ENCODE assay signal across 16 cellular contexts in genomic region chr1:247386695-247387094, GRCh38. TPM values are rescaled to one million over a fixed set of nuclear protein-coding genes. Genes with fewer than 3 reads are reported as not detected.
DNase-seq lines count a peak whose midpoint lies in the region; ATAC-seq, FAIRE-seq and TF ChIP-seq lines count a peak whose summit lies in the region.
"Had no signal": no experiment of that assay in that cellular context is flagged by ENCODE, and none has a peak within 500 bp of the region (broad histone marks: within the 10 kb centered on the region; RNA-seq: fewer than 3 reads in every experiment).

No MANE protein-coding gene starts in this region.

- TF ChIP-seq CTCF in brain microvascular endothelial cell (IDR thresholded peaks at IDR 0.05; ENCODE audit: low read depth, low read length, missing control alignments): no peak
- TF ChIP-seq CTCF in HepG2 (CRISPR knock-in tag; IDR thresholded peaks at IDR 0.05): no peak
- TF ChIP-seq CTCF in neural progenitor cell (IDR thresholded peaks at IDR 0.05): no peak

- no peak for FAIRE-seq in HepG2 (lab: Jason Lieb, UNC)
- FAIRE-seq: colon, pancreas had no signal

- peaks cover 0 to 22% (median 14%) of the 10 kb centered on the region in 11 experiments; a peak in 17 of 22 replicates for H3K9me3 ChIP-seq in BLaER1 treated with 17β-estradiol and CSF1 and Interleukin-3, amounts not matched to agents 10 nM and 100 nM (replicated peaks in 1 of 11)
- no peaks in the 10 kb centered on the region for H3K9me3 ChIP-seq in HepG2 (ENCODE audit: low read length)
- H3K9me3 ChIP-seq in neural progenitor cell (ENCODE audit: low read depth): no peaks in the 10 kb centered on the region
- H3K9me3 ChIP-seq: pancreas, vagina had no signal

- peaks cover 4% of the 10 kb centered on the region for H3K27me3 Mint-ChIP-seq in neural progenitor cell (ENCODE audit: insufficient read depth, low read depth)
- H3K27me3 Mint-ChIP-seq: CD4-positive, alpha-beta T cell had no signal

- peaks cover 0 to 9% (median 0%) of the 10 kb centered on the region in 11 experiments; a peak in 1 of 22 replicates for H3K36me3 ChIP-seq in BLaER1 treated with 17β-estradiol and CSF1 and Interleukin-3, amounts not matched to agents 10 nM and 100 nM
- no peaks in the 10 kb centered on the region for H3K36me3 ChIP-seq in brain microvascular endothelial cell (replicated peaks)
- H3K36me3 ChIP-seq in HepG2 (replicated peaks in 1 of 2; ENCODE audit: control insufficient read depth in 1 of 2, insufficient read depth in 2 of 2, low read length in 2 of 2): no peaks in the 10 kb centered on the region
- H3K36me3 ChIP-seq in neural progenitor cell: no peaks in the 10 kb centered on the region
- H3K36me3 ChIP-seq: pancreas, vagina had no signal

- peak overlapping the region; percentile 46 to 98 (median 96); a peak in 21 of 22 replicates for H3K27ac ChIP-seq in BLaER1 treated with 17β-estradiol and CSF1 and Interleukin-3, amounts not matched to agents 10 nM and 100 nM
- H3K27ac ChIP-seq in brain microvascular endothelial cell: no peak overlapping the region
- no peak overlapping the region for H3K27ac ChIP-seq in HepG2 (ENCODE audit: extremely low read length, insufficient read depth, low read length)
- no peak overlapping the region for H3K27ac ChIP-seq in neural progenitor cell
- H3K27ac ChIP-seq: pancreas, vagina had no signal

- H3F3A ChIP-seq in neural progenitor cell (ENCODE audit: low read depth): peaks cover 9% of the 10 kb centered on the region

- H3K9me3 Mint-ChIP-seq in neural progenitor cell: peaks cover 2% of the 10 kb centered on the region
- H3K9me3 Mint-ChIP-seq: activated CD4-positive, alpha-beta T cell treated with anti-CD3 and anti-CD28 coated beads, Interleukin-2, amount 10 ng/mL, durations not matched to agents 24 days and 14 days; CD4-positive, alpha-beta T cell had no signal

- no peaks in the 10 kb centered on the region for H4K20me1 ChIP-seq in BLaER1 treated with 17β-estradiol and CSF1 and Interleukin-3, amounts not matched to agents 10 nM and 100 nM
- H4K20me1 ChIP-seq in HepG2 (ENCODE audit: insufficient read depth, low read length) (no peaks in the 10 kb centered on the region), neural progenitor cell (ENCODE audit: low read depth) (no peaks in the 10 kb centered on the region)

- 72% methylated on average over 3 of the region's 3 CpGs for WGBS in HepG2 (ENCODE audit: low lambda C conversion rate)

- H2AFZ ChIP-seq in HepG2 (ENCODE audit: low read length) (no peak overlapping the region), neural progenitor cell (replicated peaks) (no peak overlapping the region)

- CTCF ChIA-PET in HepG2 (lab: Yijun Ruan, JAX; ENCODE audit: low intra/inter-chr PET ratio, low total read pairs): no interaction called here

- DNase-seq in NOMO-1 treated with DMSO at 0.1 percent for 48 hours (lab: John Stamatoyannopoulos, UW; ENCODE audit: unreplicated experiment): peak; percentile 43
- DNase-seq in brain microvascular endothelial cell: peak; percentile 51
- DNase-seq in HepG2 (ENCODE audit: low spot score): no peak
- no peak for DNase-seq in SW480 (ENCODE audit: low spot score)
- no peak for DNase-seq in cardiac septum (ENCODE audit: low spot score)
- no peak for DNase-seq in neural progenitor cell (ENCODE audit: low spot score)
- DNase-seq in activated CD4-positive, alpha-beta T cell treated with anti-CD3 and anti-CD28 coated beads for 4 hours: no peak
- DNase-seq: activated CD4-positive, alpha-beta T cell treated with anti-CD3 and anti-CD28 coated beads, Interleukin-2, amount 10 ng/mL, durations not matched to agents 24 days and 14 days; activated gamma-delta T cell treated with Interleukin-2 at 50 U/mL for 16 hours; CD4-positive, alpha-beta T cell; NCI-H1105; NCI-H526; pancreas had no signal

- H3K36me3 Mint-ChIP-seq in neural progenitor cell: no peaks in the 10 kb centered on the region

- H3K4me2 ChIP-seq in BLaER1 treated with 17β-estradiol and CSF1 and Interleukin-3, amounts not matched to agents 10 nM and 100 nM: peak overlapping the region in 7 of 11 experiments; percentile 75 to 95 (median 92); a peak in 13 of 22 replicates
- H3K4me2 ChIP-seq in HepG2 (ENCODE audit: low read depth, low read length): no peak overlapping the region
- no peak overlapping the region for H3K4me2 ChIP-seq in neural progenitor cell

- POLR2A ChIA-PET in HepG2 (lab: Yijun Ruan, JAX): no interaction called here

- no TSS peak for BruUV-seq in HepG2 (replicated peaks; lab: Mats Ljungman, UMichigan)

- no peak overlapping the region; a peak in 1 of 20 replicates for H3K4me3 ChIP-seq in BLaER1 treated with 17β-estradiol and CSF1 and Interleukin-3, amounts not matched to agents 10 nM and 100 nM
- H3K4me3 ChIP-seq in brain microvascular endothelial cell (ENCODE audit: low read depth, low read length) (no peak overlapping the region), HepG2 (replicated peaks in 1 of 3; ENCODE audit: insufficient read depth in 1 of 3, low read depth in 2 of 3, low read length in 3 of 3) (no peak overlapping the region), neural progenitor cell (no peak overlapping the region)
- H3K4me3 ChIP-seq: pancreas, vagina had no signal

- TF ChIP-seq EP300 in HepG2 (IDR thresholded peaks at IDR 0.05; ENCODE audit: low read depth in 2 of 2, low read length in 2 of 2): no peak
- TF ChIP-seq EP300 in HepG2 (CRISPR knock-in tag; IDR thresholded peaks at IDR 0.05; ENCODE audit: borderline replicate concordance): no peak

- peaks cover 26 to 95% (median 59%) of the 10 kb centered on the region in 10 experiments for H3K4me1 ChIP-seq in BLaER1 treated with 17β-estradiol and CSF1 and Interleukin-3, amounts not matched to agents 10 nM and 100 nM
- no peaks in the 10 kb centered on the region for H3K4me1 ChIP-seq in HepG2 (ENCODE audit: insufficient read depth, low read length)
- H3K4me1 ChIP-seq in neural progenitor cell: peaks cover 10% of the 10 kb centered on the region
- H3K4me1 ChIP-seq: pancreas, vagina had no signal

- in situ Hi-C loops in brain microvascular endothelial cell (cut with HindIII; ENCODE audit: low pct_ligation_motif_present, low sequenced_read_pairs) (no loop called here), HepG2 (cut with HindIII; ENCODE audit: extremely low pct_ligation_motif_present, low pct_unique_long_range_greater_than_20kb) (loop anchor here (10.0 kb wide), 1 partner anchor 188 kb away; no protein-coding TSS in a partner anchor)

- no peak for TF ChIP-seq RAD21 in HepG2 (CRISPR knock-in tag; IDR thresholded peaks at IDR 0.05)

- H3K4me3 Mint-ChIP-seq in neural progenitor cell: no peak overlapping the region
- H3K4me3 Mint-ChIP-seq: activated CD4-positive, alpha-beta T cell treated with anti-CD3 and anti-CD28 coated beads, Interleukin-2, amount 10 ng/mL, durations not matched to agents 24 days and 14 days; CD4-positive, alpha-beta T cell had no signal

- intact Hi-C loops in HepG2 (cut with micrococcal nuclease; ENCODE audit: unreplicated experiment): no loop called here
- intact Hi-C loops in cardiac septum (cut with DNase I): no loop called here

- no peaks in the 10 kb centered on the region for H3K27me3 ChIP-seq in BLaER1 treated with 17β-estradiol and CSF1 and Interleukin-3, amounts not matched to agents 10 nM and 100 nM
- H3K27me3 ChIP-seq in brain microvascular endothelial cell (replicated peaks): no peaks in the 10 kb centered on the region
- H3K27me3 ChIP-seq in HepG2 (ENCODE audit: control insufficient read depth in 1 of 2, insufficient read depth in 2 of 2, low read length in 2 of 2): peaks cover 1 to 16% of the 10 kb centered on the region in 2 experiments; a peak in 4 of 5 replicates
- H3K27me3 ChIP-seq in neural progenitor cell: peaks cover 11% of the 10 kb centered on the region
- H3K27me3 ChIP-seq: vagina had no signal

- TF ChIP-seq POLR2A in HepG2 (IDR thresholded peaks at IDR 0.05; ENCODE audit: insufficient read depth in 1 of 2, low read depth in 2 of 2, low read length in 2 of 2): no peak

- H3K4me1 Mint-ChIP-seq in neural progenitor cell: peaks cover 23% of the 10 kb centered on the region

- no peak overlapping the region for H3K27ac Mint-ChIP-seq in neural progenitor cell
- H3K27ac Mint-ChIP-seq: activated CD4-positive, alpha-beta T cell treated with anti-CD3 and anti-CD28 coated beads, Interleukin-2, amount 10 ng/mL, durations not matched to agents 24 days and 14 days; CD4-positive, alpha-beta T cell had no signal

- no peak for ATAC-seq in HepG2
- ATAC-seq: pancreas had no signal

- H3K79me2 ChIP-seq in HepG2 (ENCODE audit: insufficient read depth, low read length): no peaks in the 10 kb centered on the region
- H3K79me2 ChIP-seq in neural progenitor cell (ENCODE audit: low read depth): no peaks in the 10 kb centered on the region

- peak overlapping the region in 7 of 11 experiments; percentile 4 to 81 (median 61); a peak in 11 of 22 replicates for H3K9ac ChIP-seq in BLaER1 treated with 17β-estradiol and CSF1 and Interleukin-3, amounts not matched to agents 10 nM and 100 nM
- H3K9ac ChIP-seq in HepG2 (ENCODE audit: insufficient read depth, low read depth, low read length) (no peak overlapping the region), neural progenitor cell (no peak overlapping the region)

RNA-seq across cellular contexts. Expression of gene NLRP3, which starts 29.3 kb away (rescaled TPM):
- total RNA-seq in HepG2 (2016; rRNA removed; fragmentation: Illumina TruSeq; extraction: Trizol) (not detected in 2 replicates), cardiac septum (1.1 TPM), neural progenitor cell (ENCODE audit: low replicate concordance) (0.09 and 2.6 TPM in 2 replicates)
- total RNA-seq in HepG2 (2016; cell fraction: cytosol; rRNA removed; fragmentation: Illumina TruSeq; extraction: Trizol; ENCODE audit: low read depth): not detected in 2 replicates
- total RNA-seq in HepG2 (2016; cell fraction: insoluble cytoplasmic fraction; rRNA removed; fragmentation: Illumina TruSeq; extraction: Trizol): not detected in 2 replicates
- not detected in 2 replicates for total RNA-seq in HepG2 (2016; cell fraction: membrane; rRNA removed; fragmentation: Illumina TruSeq; extraction: Trizol)
- total RNA-seq in HepG2 (2016; cell fraction: nucleus; rRNA removed; fragmentation: Illumina TruSeq; extraction: Trizol): not detected in 2 replicates
- polyA plus RNA-seq in HepG2 (2011; rRNA removed): not detected in 2 replicates
- 0.01 TPM in 1 of 2 replicates, not detected in the other for polyA plus RNA-seq in HepG2 (2011; cell fraction: cytosol; rRNA removed)
- polyA plus RNA-seq in HepG2 (2011; cell fraction: nucleus; rRNA removed): not detected in 2 replicates
- polyA plus RNA-seq in HepG2 (2012): not detected in 2 replicates
- not detected in 2 replicates for polyA plus RNA-seq in HepG2 (2016; cell fraction: cytosol; fragmentation: Illumina TruSeq; extraction: Trizol; ENCODE audit: low read depth)
- not detected in 2 replicates for polyA plus RNA-seq in HepG2 (2016; cell fraction: insoluble cytoplasmic fraction; fragmentation: Illumina TruSeq; extraction: Trizol; ENCODE audit: low read depth)
- polyA plus RNA-seq in HepG2 (2016; cell fraction: membrane; fragmentation: Illumina TruSeq; extraction: Trizol; ENCODE audit: low read depth): not detected in 2 replicates
- not detected in 2 replicates for polyA plus RNA-seq in HepG2 (2016; cell fraction: nucleus; fragmentation: Illumina TruSeq; extraction: Trizol; ENCODE audit: insufficient read depth, low read depth)
- polyA minus RNA-seq in HepG2 (2011; rRNA and poly(A)+ RNA removed; ENCODE audit: low replicate concordance): not detected in 2 replicates
- polyA minus RNA-seq in HepG2 (2011; cell fraction: cytosol; rRNA and poly(A)+ RNA removed): not detected in 2 replicates
- not detected in 2 replicates for polyA minus RNA-seq in HepG2 (2011; cell fraction: nucleus; rRNA and poly(A)+ RNA removed)

RNA-seq across cellular contexts. Expression of gene ZNF496, which starts 55.0 kb away (rescaled TPM):
- 14.6 and 14.8 TPM in 2 replicates for total RNA-seq in HepG2 (2016; rRNA removed; fragmentation: Illumina TruSeq; extraction: Trizol)
- 3.5 and 3.9 TPM in 2 replicates for total RNA-seq in HepG2 (2016; cell fraction: cytosol; rRNA removed; fragmentation: Illumina TruSeq; extraction: Trizol; ENCODE audit: low read depth)
- 12.9 and 14.4 TPM in 2 replicates for total RNA-seq in HepG2 (2016; cell fraction: insoluble cytoplasmic fraction; rRNA removed; fragmentation: Illumina TruSeq; extraction: Trizol)
- total RNA-seq in HepG2 (2016; cell fraction: membrane; rRNA removed; fragmentation: Illumina TruSeq; extraction: Trizol): 13.3 and 14.3 TPM in 2 replicates
- 11.3 and 12.8 TPM in 2 replicates for total RNA-seq in HepG2 (2016; cell fraction: nucleus; rRNA removed; fragmentation: Illumina TruSeq; extraction: Trizol)
- polyA plus RNA-seq in HepG2 (2011; rRNA removed): 18.6 and 21.4 TPM in 2 replicates
- polyA plus RNA-seq in HepG2 (2011; cell fraction: cytosol; rRNA removed): 18.6 and 21.4 TPM in 2 replicates
- 29.3 and 32.0 TPM in 2 replicates for polyA plus RNA-seq in HepG2 (2011; cell fraction: nucleus; rRNA removed)
- polyA plus RNA-seq in HepG2 (2012): 13.6 and 16.7 TPM in 2 replicates
- 2.4 and 3.2 TPM in 2 replicates for polyA plus RNA-seq in HepG2 (2016; cell fraction: cytosol; fragmentation: Illumina TruSeq; extraction: Trizol; ENCODE audit: low read depth)
- 14.2 and 14.7 TPM in 2 replicates for polyA plus RNA-seq in HepG2 (2016; cell fraction: insoluble cytoplasmic fraction; fragmentation: Illumina TruSeq; extraction: Trizol; ENCODE audit: low read depth)
- polyA plus RNA-seq in HepG2 (2016; cell fraction: membrane; fragmentation: Illumina TruSeq; extraction: Trizol; ENCODE audit: low read depth): 9.0 and 9.3 TPM in 2 replicates
- 17.5 and 19.9 TPM in 2 replicates for polyA plus RNA-seq in HepG2 (2016; cell fraction: nucleus; fragmentation: Illumina TruSeq; extraction: Trizol; ENCODE audit: insufficient read depth, low read depth)
- 45.1 and 57.4 TPM in 2 replicates for polyA minus RNA-seq in HepG2 (2011; rRNA and poly(A)+ RNA removed; ENCODE audit: low replicate concordance)
- polyA minus RNA-seq in HepG2 (2011; cell fraction: cytosol; rRNA and poly(A)+ RNA removed): 20.3 and 20.7 TPM in 2 replicates
- 14.9 and 17.2 TPM in 2 replicates for polyA minus RNA-seq in HepG2 (2011; cell fraction: nucleus; rRNA and poly(A)+ RNA removed)
- total RNA-seq in cardiac septum: 17.3 TPM
- total RNA-seq in neural progenitor cell (ENCODE audit: low replicate concordance): 30.1 and 97.7 TPM in 2 replicates

Comparison
In these comparisons a context has a peak if more than half of its experiments do, and no peak if none do; other contexts are left out.
1. H3K27ac ChIP-seq: peak in BLaER1 treated with 17β-estradiol and CSF1 and Interleukin-3, amounts not matched to agents 10 nM and 100 nM (11 of 11); none in brain microvascular endothelial cell (single experiment), HepG2 (single experiment) and neural progenitor cell (single experiment).
2. H3K4me2 ChIP-seq: peak in BLaER1 treated with 17β-estradiol and CSF1 and Interleukin-3, amounts not matched to agents 10 nM and 100 nM (7 of 11); none in HepG2 (single experiment) and neural progenitor cell (single experiment).
3. H3K9ac ChIP-seq: peak in BLaER1 treated with 17β-estradiol and CSF1 and Interleukin-3, amounts not matched to agents 10 nM and 100 nM (7 of 11); none in HepG2 (single experiment) and neural progenitor cell (single experiment).
4. DNase-seq: peak in NOMO-1 treated with DMSO at 0.1 percent for 48 hours (single experiment) and brain microvascular endothelial cell (single experiment); none in HepG2 (single experiment), SW480 (single experiment), cardiac septum (single experiment), neural progenitor cell (single experiment) and activated CD4-positive, alpha-beta T cell treated with anti-CD3 and anti-CD28 coated beads for 4 hours (0 of 2).